In the genomic region with DNA sequence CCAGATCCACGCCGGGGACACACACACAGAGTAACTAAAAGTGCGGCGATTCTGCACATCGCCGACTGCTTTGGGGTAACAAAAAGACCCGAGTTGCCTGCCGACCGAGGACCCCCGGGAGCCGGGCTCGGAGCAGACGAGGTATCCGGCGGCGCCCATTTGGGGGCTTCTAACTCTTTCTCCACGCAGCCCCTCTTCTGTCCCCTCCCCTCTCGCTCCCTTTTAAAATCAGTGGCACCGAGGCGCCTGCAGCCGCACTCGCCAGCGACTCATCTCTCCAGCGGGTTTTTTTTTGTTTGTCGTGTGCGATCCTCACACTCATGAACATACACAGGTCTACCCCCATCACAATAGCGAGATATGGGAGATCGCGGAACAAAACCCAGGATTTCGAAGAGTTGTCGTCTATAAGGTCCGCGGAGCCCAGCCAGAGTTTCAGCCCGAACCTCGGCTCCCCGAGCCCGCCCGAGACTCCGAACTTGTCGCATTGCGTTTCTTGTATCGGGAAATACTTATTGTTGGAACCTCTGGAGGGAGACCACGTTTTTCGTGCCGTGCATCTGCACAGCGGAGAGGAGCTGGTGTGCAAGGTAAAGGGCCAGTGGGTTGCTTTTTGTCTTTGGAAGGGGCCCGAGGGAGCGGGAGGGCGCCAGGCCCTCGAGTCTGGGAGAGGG, we compare ENCODE assay signal across 8 cellular contexts. TPM values are rescaled to one million over a fixed set of nuclear protein-coding genes. Genes with fewer than 3 reads are reported as not detected.
DNase-seq lines count a peak whose midpoint lies in the region; ATAC-seq and TF ChIP-seq lines count a peak whose summit lies in the region.

No MANE protein-coding gene starts in this region.

- no peaks in the 10 kb centered on the region for H3K9me3 ChIP-seq in CD4-positive, CD25-positive, alpha-beta regulatory T cell (ENCODE audit: control insufficient read depth in 2 of 2, low read length in 2 of 2)
- no peaks in the 10 kb centered on the region for H3K9me3 ChIP-seq in mucosa of rectum (ENCODE audit: control insufficient read depth in 2 of 2, low read length in 2 of 2)
- H3K9me3 ChIP-seq in thyroid gland = no peaks in the 10 kb centered on the region

- H3K27me3 Mint-ChIP-seq in CD4-positive, CD25-positive, alpha-beta regulatory T cell = peaks cover 5% of the 10 kb centered on the region
- peaks cover 5% of the 10 kb centered on the region; the same call in 1 of the 2 replicates for H3K27me3 Mint-ChIP-seq in WTC11 (ENCODE audit: low read depth)

- TF ChIP-seq CTCF in WTC11 (IDR thresholded peaks at IDR 0.05) (no peak), thyroid gland (IDR thresholded peaks at IDR 0.05) (no peak)

- peaks cover 43% of the 10 kb centered on the region for H3K4me1 ChIP-seq in CD4-positive, CD25-positive, alpha-beta regulatory T cell (ENCODE audit: control insufficient read depth, insufficient read depth, low read length, poor library complexity, severe bottlenecking)
- peaks cover 3 to 10% of the 10 kb centered on the region in 2 donors for H3K4me1 ChIP-seq in mucosa of rectum (ENCODE audit: control insufficient read depth in 2 of 2, insufficient read depth in 2 of 2, low read length in 2 of 2)
- peaks cover 5 to 16% of the 10 kb centered on the region in 2 donors for H3K4me1 ChIP-seq in thyroid gland

- TF ChIP-seq POLR2A in thyroid gland (IDR thresholded peaks at IDR 0.05) = no peak

- H3K27ac ChIP-seq in CD4-positive, CD25-positive, alpha-beta regulatory T cell (ENCODE audit: insufficient read depth, low read length, poor library complexity, severe bottlenecking) = peak overlapping the region; percentile 86
- H3K27ac ChIP-seq in mucosa of rectum (ENCODE audit: low read depth in 2 of 2, low read length in 2 of 2) (peak overlapping the region; percentile 45 to 82), thyroid gland (peak overlapping the region; percentile 46 to 91 (median 85))

- intact Hi-C loops in thyroid gland (cut with DNase I) = loop anchor here (10.0 kb wide), 2 partner anchors 263 to 853 kb away; no protein-coding TSS in a partner anchor

- H3K36me3 Mint-ChIP-seq in CD4-positive, CD25-positive, alpha-beta regulatory T cell = peaks cover 16% of the 10 kb centered on the region
- H3K36me3 Mint-ChIP-seq in WTC11 = peaks cover 11% of the 10 kb centered on the region

- H3K27me3 ChIP-seq in CD4-positive, CD25-positive, alpha-beta regulatory T cell (ENCODE audit: control insufficient read depth, insufficient read depth, low read length) = no peaks in the 10 kb centered on the region
- H3K27me3 ChIP-seq in mucosa of rectum (ENCODE audit: control insufficient read depth in 2 of 2, insufficient read depth in 2 of 2, low read length in 2 of 2) (peaks cover 3 to 17% of the 10 kb centered on the region in 2 donors), thyroid gland (no peaks in the 10 kb centered on the region)

- peak overlapping the region; percentile 52 to 68 for H3K9ac ChIP-seq in mucosa of rectum (ENCODE audit: low read depth in 1 of 2, low read length in 2 of 2)

- peak; percentile 11 to 54 (median 38) for DNase-seq in CD4-positive, CD25-positive, alpha-beta regulatory T cell
- DNase-seq in HS-27A (ENCODE audit: low read depth) (peak; percentile 40), WTC11 (ENCODE audit: low spot score) (no peak), ecto neural progenitor cell (ENCODE audit: low spot score) (peak; percentile 65), thyroid gland (peak; percentile 23 to 41), pons (ENCODE audit: low spot score) (no peak)

- peaks cover 21 to 66% (median 48%) of the 10 kb centered on the region in 4 donors for H3K4me1 Mint-ChIP-seq in CD4-positive, CD25-positive, alpha-beta regulatory T cell
- peaks cover 54% of the 10 kb centered on the region for H3K4me1 Mint-ChIP-seq in WTC11

- peaks cover 0 to 3% (median 0%) of the 10 kb centered on the region in 7 donors for H3K9me3 Mint-ChIP-seq in CD4-positive, CD25-positive, alpha-beta regulatory T cell
- peaks cover 4% of the 10 kb centered on the region for H3K9me3 Mint-ChIP-seq in WTC11

- CTCF ChIA-PET in WTC11 (lab: Charles Lee) = interaction anchor here (0.7 to 3.6 kb wide), 8 partner anchors 34 to 888 kb away, joined by 3 to 31 read pairs (median 6); no protein-coding TSS in a partner anchor

- peak overlapping the region; percentile 97 to 100 (median 100) for H3K4me3 Mint-ChIP-seq in CD4-positive, CD25-positive, alpha-beta regulatory T cell
- H3K4me3 Mint-ChIP-seq in WTC11 = peak overlapping the region; percentile 98

- WGBS in thyroid gland, 2 donors = 1% methylated on average over 39 to 48 of the region's 50 CpGs

- H3K36me3 ChIP-seq in CD4-positive, CD25-positive, alpha-beta regulatory T cell (ENCODE audit: control insufficient read depth, insufficient read depth, low read length) = peaks cover 2% of the 10 kb centered on the region
- no peaks in the 10 kb centered on the region for H3K36me3 ChIP-seq in mucosa of rectum (ENCODE audit: control insufficient read depth in 2 of 2, insufficient read depth in 2 of 2, low read length in 2 of 2)
- H3K36me3 ChIP-seq in thyroid gland = no peaks in the 10 kb centered on the region

- POLR2A ChIA-PET in WTC11 (lab: Charles Lee) = no interaction called here

- H3K4me3 ChIP-seq in CD4-positive, CD25-positive, alpha-beta regulatory T cell (ENCODE audit: low read depth, low read length) = peak overlapping the region; percentile 89
- H3K4me3 ChIP-seq in mucosa of rectum (ENCODE audit: low read length in 2 of 2) (peak overlapping the region; percentile 70 to 82), thyroid gland (replicated peaks in 1 of 3) (peak overlapping the region; percentile 38 to 74 (median 52))

- H3K27ac Mint-ChIP-seq in CD4-positive, CD25-positive, alpha-beta regulatory T cell = peak overlapping the region; percentile 89 to 100 (median 98)
- peak overlapping the region; percentile 94 for H3K27ac Mint-ChIP-seq in WTC11

- ATAC-seq in CD4-positive, CD25-positive, alpha-beta regulatory T cell (ENCODE audit: low read depth in 2 of 2) = no peak
- ATAC-seq in WTC11 = no peak
- no peak for ATAC-seq in HG02852 (IDR thresholded peaks at IDR 0.05; ENCODE audit: unreplicated experiment)

TF ChIP-seq in WTC11, 78 proteins besides CTCF, POLR2A, EP300 and RAD21 (continues in another document):
- TF ChIP-seq E2F4 (CRISPR knock-in tag; IDR thresholded peaks at IDR 0.05; ENCODE audit: borderline replicate concordance, low read depth) = no peak
- TF ChIP-seq, protein P1, sequence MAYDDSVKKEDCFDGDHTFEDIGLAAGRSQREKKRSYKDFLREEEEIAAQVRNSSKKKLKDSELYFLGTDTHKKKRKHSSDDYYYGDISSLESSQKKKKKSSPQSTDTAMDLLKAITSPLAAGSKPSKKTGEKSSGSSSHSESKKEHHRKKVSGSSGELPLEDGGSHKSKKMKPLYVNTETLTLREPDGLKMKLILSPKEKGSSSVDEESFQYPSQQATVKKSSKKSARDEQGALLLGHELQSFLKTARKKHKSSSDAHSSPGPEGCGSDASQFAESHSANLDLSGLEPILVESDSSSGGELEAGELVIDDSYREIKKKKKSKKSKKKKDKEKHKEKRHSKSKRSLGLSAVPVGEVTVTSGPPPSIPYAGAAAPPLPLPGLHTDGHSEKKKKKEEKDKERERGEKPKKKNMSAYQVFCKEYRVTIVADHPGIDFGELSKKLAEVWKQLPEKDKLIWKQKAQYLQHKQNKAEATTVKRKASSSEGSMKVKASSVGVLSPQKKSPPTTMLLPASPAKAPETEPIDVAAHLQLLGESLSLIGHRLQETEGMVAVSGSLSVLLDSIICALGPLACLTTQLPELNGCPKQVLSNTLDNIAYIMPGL (CRISPR knock-in tag; IDR thresholded peaks at IDR 0.05) = peak; percentile 47; the same call in 1 of the 2 replicates
- TF ChIP-seq, protein P2, sequence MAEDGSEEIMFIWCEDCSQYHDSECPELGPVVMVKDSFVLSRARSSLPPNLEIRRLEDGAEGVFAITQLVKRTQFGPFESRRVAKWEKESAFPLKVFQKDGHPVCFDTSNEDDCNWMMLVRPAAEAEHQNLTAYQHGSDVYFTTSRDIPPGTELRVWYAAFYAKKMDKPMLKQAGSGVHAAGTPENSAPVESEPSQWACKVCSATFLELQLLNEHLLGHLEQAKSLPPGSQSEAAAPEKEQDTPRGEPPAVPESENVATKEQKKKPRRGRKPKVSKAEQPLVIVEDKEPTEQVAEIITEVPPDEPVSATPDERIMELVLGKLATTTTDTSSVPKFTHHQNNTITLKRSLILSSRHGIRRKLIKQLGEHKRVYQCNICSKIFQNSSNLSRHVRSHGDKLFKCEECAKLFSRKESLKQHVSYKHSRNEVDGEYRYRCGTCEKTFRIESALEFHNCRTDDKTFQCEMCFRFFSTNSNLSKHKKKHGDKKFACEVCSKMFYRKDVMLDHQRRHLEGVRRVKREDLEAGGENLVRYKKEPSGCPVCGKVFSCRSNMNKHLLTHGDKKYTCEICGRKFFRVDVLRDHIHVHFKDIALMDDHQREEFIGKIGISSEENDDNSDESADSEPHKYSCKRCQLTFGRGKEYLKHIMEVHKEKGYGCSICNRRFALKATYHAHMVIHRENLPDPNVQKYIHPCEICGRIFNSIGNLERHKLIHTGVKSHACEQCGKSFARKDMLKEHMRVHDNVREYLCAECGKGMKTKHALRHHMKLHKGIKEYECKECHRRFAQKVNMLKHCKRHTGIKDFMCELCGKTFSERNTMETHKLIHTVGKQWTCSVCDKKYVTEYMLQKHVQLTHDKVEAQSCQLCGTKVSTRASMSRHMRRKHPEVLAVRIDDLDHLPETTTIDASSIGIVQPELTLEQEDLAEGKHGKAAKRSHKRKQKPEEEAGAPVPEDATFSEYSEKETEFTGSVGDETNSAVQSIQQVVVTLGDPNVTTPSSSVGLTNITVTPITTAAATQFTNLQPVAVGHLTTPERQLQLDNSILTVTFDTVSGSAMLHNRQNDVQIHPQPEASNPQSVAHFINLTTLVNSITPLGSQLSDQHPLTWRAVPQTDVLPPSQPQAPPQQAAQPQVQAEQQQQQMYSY (CRISPR knock-in tag; IDR thresholded peaks at IDR 0.05) = no peak

RNA-seq across cellular contexts. Expression of gene TRIB2, which starts 1.4 kb away (rescaled TPM):
- 180 TPM for total RNA-seq in CD4-positive, CD25-positive, alpha-beta regulatory T cell
- 100 to 1,000 TPM in 3 of 4 donors, 10 to 100 TPM in 1; 87.6 to 131 (median 109) TPM for polyA plus RNA-seq in CD4-positive, CD25-positive, alpha-beta regulatory T cell
- total RNA-seq in WTC11 (2021) (79.6 to 89.3 TPM (median 83.1 TPM) in 3 replicates), thyroid gland (10 to 100 TPM; 30.8 to 59.8 (median 37.1) TPM)

Comparison
In these comparisons a context has a peak if more than half of its experiments do, and no peak if none do; other contexts are left out.
1. DNase-seq: peak in CD4-positive, CD25-positive, alpha-beta regulatory T cell (3 of 3), HS-27A (single experiment), ecto neural progenitor cell (single experiment) and thyroid gland (2 of 2); none in WTC11 (single experiment) and pons (single experiment).
2. Peak in every context shown above with its lines, with median percentiles within 50 percentile points of each other: H3K27ac ChIP-seq and H3K4me3 ChIP-seq.